Comparison of ENCODE assay signal across 2 cellular contexts in genomic region chr4:106312997-106313522, GRCh38.
TF ChIP-seq lines count a peak whose summit lies in the region.

No MANE protein-coding gene starts in this region.

TF ChIP-seq in SK-N-SH, 30 proteins besides CTCF, POLR2A, EP300 and RAD21 (continued from another document):
- TF ChIP-seq MAX (IDR thresholded peaks at IDR 0.05; ENCODE audit: low read depth) (no peak), NFIC (IDR thresholded peaks at IDR 0.05; ENCODE audit: borderline replicate concordance) (no peak), TCF12 (IDR thresholded peaks at IDR 0.05) (no peak), POLR2AphosphoS5 (IDR thresholded peaks at IDR 0.05; ENCODE audit: low read depth, low read length) (no peak)
- TF ChIP-seq, protein P1, sequence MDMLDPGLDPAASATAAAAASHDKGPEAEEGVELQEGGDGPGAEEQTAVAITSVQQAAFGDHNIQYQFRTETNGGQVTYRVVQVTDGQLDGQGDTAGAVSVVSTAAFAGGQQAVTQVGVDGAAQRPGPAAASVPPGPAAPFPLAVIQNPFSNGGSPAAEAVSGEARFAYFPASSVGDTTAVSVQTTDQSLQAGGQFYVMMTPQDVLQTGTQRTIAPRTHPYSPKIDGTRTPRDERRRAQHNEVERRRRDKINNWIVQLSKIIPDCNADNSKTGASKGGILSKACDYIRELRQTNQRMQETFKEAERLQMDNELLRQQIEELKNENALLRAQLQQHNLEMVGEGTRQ (IDR thresholded peaks at IDR 0.05; ENCODE audit: borderline replicate concordance, low read depth, low read length) = no peak

TF ChIP-seq in SK-N-SH treated with all-trans-retinoic acid at 6 μM for 48 hours, 23 proteins besides CTCF, POLR2A, EP300 and RAD21 (continued from another document):
- TF ChIP-seq GLIS3 (CRISPR knock-in tag; IDR thresholded peaks at IDR 0.05) (no peak), ARNTL (CRISPR knock-in tag; IDR thresholded peaks at IDR 0.05; ENCODE audit: borderline replicate concordance, low read depth) (no peak), ZC3H10 (CRISPR knock-in tag; IDR thresholded peaks at IDR 0.05) (no peak), CREB5 (CRISPR knock-in tag; IDR thresholded peaks at IDR 0.05; ENCODE audit: low read depth) (no peak), ZNF70 (CRISPR knock-in tag; IDR thresholded peaks at IDR 0.05) (no peak), SNAI2 (CRISPR knock-in tag; IDR thresholded peaks at IDR 0.05) (no peak), OSR1 (CRISPR knock-in tag; IDR thresholded peaks at IDR 0.05) (no peak), ZNF565 (CRISPR knock-in tag; conservative IDR thresholded peaks at IDR 0.05; ENCODE audit: low read depth) (no peak), TOX (CRISPR knock-in tag; IDR thresholded peaks at IDR 0.05; ENCODE audit: borderline replicate concordance) (no peak), CSDC2 (CRISPR knock-in tag; IDR thresholded peaks at IDR 0.05) (no peak), ESRRG (CRISPR knock-in tag; IDR thresholded peaks at IDR 0.05) (no peak), TCF4 (CRISPR knock-in tag; IDR thresholded peaks at IDR 0.05; ENCODE audit: borderline replicate concordance) (no peak), PPARA (CRISPR knock-in tag; IDR thresholded peaks at IDR 0.05; ENCODE audit: borderline replicate concordance) (no peak), ZFP30 (CRISPR knock-in tag; IDR thresholded peaks at IDR 0.05) (no peak)
- TF ChIP-seq, protein P2, sequence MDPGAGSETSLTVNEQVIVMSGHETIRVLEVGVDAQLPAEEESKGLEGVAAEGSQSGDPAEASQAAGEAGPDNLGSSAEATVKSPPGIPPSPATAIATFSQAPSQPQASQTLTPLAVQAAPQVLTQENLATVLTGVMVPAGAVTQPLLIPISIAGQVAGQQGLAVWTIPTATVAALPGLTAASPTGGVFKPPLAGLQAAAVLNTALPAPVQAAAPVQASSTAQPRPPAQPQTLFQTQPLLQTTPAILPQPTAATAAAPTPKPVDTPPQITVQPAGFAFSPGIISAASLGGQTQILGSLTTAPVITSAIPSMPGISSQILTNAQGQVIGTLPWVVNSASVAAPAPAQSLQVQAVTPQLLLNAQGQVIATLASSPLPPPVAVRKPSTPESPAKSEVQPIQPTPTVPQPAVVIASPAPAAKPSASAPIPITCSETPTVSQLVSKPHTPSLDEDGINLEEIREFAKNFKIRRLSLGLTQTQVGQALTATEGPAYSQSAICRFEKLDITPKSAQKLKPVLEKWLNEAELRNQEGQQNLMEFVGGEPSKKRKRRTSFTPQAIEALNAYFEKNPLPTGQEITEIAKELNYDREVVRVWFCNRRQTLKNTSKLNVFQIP (CRISPR knock-in tag; IDR thresholded peaks at IDR 0.05; ENCODE audit: borderline replicate concordance, low read depth) = no peak
